Comparison of ENCODE assay signal across 8 cellular contexts in the genomic region with DNA sequence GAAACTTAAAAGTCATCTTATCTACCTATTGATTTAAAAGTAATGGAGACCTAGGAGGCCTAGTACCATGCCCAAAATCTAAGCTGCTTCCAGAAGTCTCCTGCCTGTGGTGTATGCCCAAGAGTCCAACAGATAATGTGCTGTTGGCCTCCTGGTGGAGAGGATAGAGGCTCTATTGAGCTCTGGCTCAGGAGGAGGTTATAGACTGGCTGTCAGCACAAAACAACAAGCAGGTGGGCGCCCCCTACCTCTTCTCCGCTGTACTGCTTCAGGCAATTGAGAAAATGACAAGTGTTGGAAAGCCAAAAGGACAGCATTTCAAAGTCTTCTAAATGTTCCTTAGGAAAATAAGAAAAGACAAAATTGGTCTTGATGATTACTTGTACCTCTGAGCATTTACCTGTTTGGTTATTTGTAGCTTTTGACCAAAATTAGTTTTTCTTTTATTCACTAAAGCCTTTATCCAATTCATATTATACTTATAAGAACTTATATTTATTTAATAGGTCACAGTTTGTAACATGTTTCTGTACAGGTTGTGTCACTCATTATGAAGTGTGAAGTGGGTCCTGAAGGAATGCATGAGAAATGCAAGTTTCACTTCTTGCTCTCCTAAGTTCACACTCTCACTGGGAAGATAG. TPM values are rescaled to one million over a fixed set of nuclear protein-coding genes. Genes with fewer than 3 reads are reported as not detected.
A peak's percentile ranks its signal among the peaks of the same experiment; 100 is the strongest.
DNase-seq lines count a peak whose midpoint lies in the region; ATAC-seq and TF ChIP-seq lines count a peak whose summit lies in the region.

No MANE protein-coding gene starts in this region.

- intact Hi-C loops in Right ventricle myocardium superior (cut with DNase I) (no loop called here), cardiac septum (cut with DNase I) (no loop called here), mucosa of descending colon (cut with DNase I, micrococcal nuclease) (no loop called here)

- TF ChIP-seq CTCF in mucosa of descending colon (IDR thresholded peaks at IDR 0.05), result peak; percentile 73

- no peaks in the 10 kb centered on the region for H3K36me3 ChIP-seq in mucosa of descending colon (ENCODE audit: low read depth)

- ATAC-seq in Right ventricle myocardium superior (ENCODE audit: poor library complexity), result no peak
- peak; percentile 76 for ATAC-seq in HG02973 (IDR thresholded peaks at IDR 0.05; ENCODE audit: unreplicated experiment)
- peak; percentile 88 for ATAC-seq in mucosa of descending colon

- H3K4me3 Mint-ChIP-seq in activated CD4-positive, alpha-beta T cell treated with anti-CD3 and anti-CD28 coated beads, Interleukin-2, amount 10 ng/mL, durations not matched to agents 7 days and 5 days, result no peak overlapping the region

- DNase-seq in Right ventricle myocardium superior, result peak; percentile 61
- no peak for DNase-seq in cardiac septum (ENCODE audit: low spot score)
- DNase-seq in NCI-H524 (lab: John Stamatoyannopoulos, UW), result peak; percentile 72 to 87
- DNase-seq in activated CD4-positive, alpha-beta T cell treated with anti-CD3 and anti-CD28 coated beads, Interleukin-2, amount 10 ng/mL, durations not matched to agents 7 days and 5 days, result peak; percentile 84
- peak; percentile 47 to 79 for DNase-seq in dermis microvascular lymphatic vessel endothelial cell (ENCODE audit: low read depth in 2 of 2)
- DNase-seq in mucosa of descending colon, result peak in 2 of 3 donors; percentile 71 to 82
- DNase-seq in stimulated activated CD8-positive, alpha-beta memory T cell treated with anti-CD3 and anti-CD28 coated beads, Interleukin-7, amount 100 ng/mL, for 4 hours (ENCODE audit: low read depth in 2 of 2), result peak; percentile 35 to 53

- no peaks in the 10 kb centered on the region for H3K4me1 ChIP-seq in mucosa of descending colon (ENCODE audit: low read depth)

- H3K4me1 Mint-ChIP-seq in activated CD4-positive, alpha-beta T cell treated with anti-CD3 and anti-CD28 coated beads, Interleukin-2, amount 10 ng/mL, durations not matched to agents 7 days and 5 days, result peaks cover 6% of the 10 kb centered on the region

- H3K9me3 ChIP-seq in mucosa of descending colon, result no peaks in the 10 kb centered on the region

- no peaks in the 10 kb centered on the region for H3K9me3 Mint-ChIP-seq in activated CD4-positive, alpha-beta T cell treated with anti-CD3 and anti-CD28 coated beads, Interleukin-2, amount 10 ng/mL, durations not matched to agents 7 days and 5 days

- no peak overlapping the region for H3K27ac Mint-ChIP-seq in activated CD4-positive, alpha-beta T cell treated with anti-CD3 and anti-CD28 coated beads, Interleukin-2, amount 10 ng/mL, durations not matched to agents 7 days and 5 days

- H3K27me3 Mint-ChIP-seq in activated CD4-positive, alpha-beta T cell treated with anti-CD3 and anti-CD28 coated beads, Interleukin-2, amount 10 ng/mL, durations not matched to agents 7 days and 5 days, result no peaks in the 10 kb centered on the region

- CTCF ChIA-PET in activated CD4-positive, alpha-beta T cell treated with anti-CD3 and anti-CD28 coated beads, Interleukin-2, amount 10 ng/mL, durations not matched to agents 7 days and 5 days (lab: Charles Lee), result interaction anchor here (0.5 to 2.1 kb wide), 21 partner anchors 9 to 324 kb away, joined by 3 to 18 read pairs (median 4); partner anchors contain the start of gene LEO1

- POLR2A ChIA-PET in activated CD4-positive, alpha-beta T cell treated with anti-CD3 and anti-CD28 coated beads, Interleukin-2, amount 10 ng/mL, durations not matched to agents 7 days and 5 days (lab: Charles Lee), result no interaction called here

- H3K4me3 ChIP-seq in mucosa of descending colon, result no peak overlapping the region

- H3K36me3 Mint-ChIP-seq in activated CD4-positive, alpha-beta T cell treated with anti-CD3 and anti-CD28 coated beads, Interleukin-2, amount 10 ng/mL, durations not matched to agents 7 days and 5 days (ENCODE audit: low read depth), result no peaks in the 10 kb centered on the region

RNA-seq across cellular contexts. Expression of gene GNB5, which starts 17.2 kb away (rescaled TPM):
- total RNA-seq in Right ventricle myocardium superior, result 7.8 TPM
- total RNA-seq in cardiac septum, result 9.7 TPM
- total RNA-seq in activated CD4-positive, alpha-beta T cell treated with anti-CD3 and anti-CD28 coated beads, Interleukin-2, amount 10 ng/mL, durations not matched to agents 7 days and 5 days, result 10 to 100 TPM; 28.5 to 34.2 TPM
- 30.9 and 49.3 TPM in 2 replicates for total RNA-seq in dermis microvascular lymphatic vessel endothelial cell
- 10 to 100 TPM in 1 of 3 donors, 1 to 10 TPM in 2; 5.5 to 23.0 (median 6.3) TPM for total RNA-seq in mucosa of descending colon
